18 cellular contexts compared by ENCODE assay signal in genomic region chr4:147328756-147329446, GRCh38.
DNase-seq lines count a peak whose midpoint lies in the region; ATAC-seq, FAIRE-seq and TF ChIP-seq lines count a peak whose summit lies in the region.
"Had no signal": no experiment of that assay in that cellular context is flagged by ENCODE, and none has a peak within 500 bp of the region (broad histone marks: within the 10 kb centered on the region; RNA-seq: fewer than 3 reads in every experiment).

No MANE protein-coding gene starts in this region.

- peaks cover 0 to 40% (median 11%) of the 10 kb centered on the region in 12 donors for H3K4me1 ChIP-seq in heart left ventricle
- peaks cover 0 to 24% of the 10 kb centered on the region in 2 donors for H3K4me1 ChIP-seq in right atrium auricular region
- H3K4me1 ChIP-seq: BLaER1, Caco-2 had no signal

- peak; percentile 63 for FAIRE-seq in urothelium cell line (lab: Jason Lieb, UNC)
- FAIRE-seq: GM18507 had no signal

- ATAC-seq in heart left ventricle, result peak; percentile 47 to 75 (median 63)
- ATAC-seq in left ventricle myocardium superior, result peak; percentile 77

- no peaks in the 10 kb centered on the region for H3K27me3 Mint-ChIP-seq in activated T-helper 2 cell treated with anti-CD3 and anti-CD28 coated beads, Interferon-gamma antibody, Interleukin-2, Interleukin-4, amounts not matched to agents 10 μg/mL and 5 μg/mL and 100 μg/mL, durations not matched to agents 14 hours and 24 hours and 36 hours (ENCODE audit: low read depth)
- H3K27me3 Mint-ChIP-seq: CD8-positive, alpha-beta memory T cell had no signal

- 61 to 75% (median 68%) methylated on average over 8 of the region's 8 CpGs for WGBS in heart left ventricle, 4 donors

- DNase-seq in heart left ventricle (no peak), right atrium auricular region (ENCODE audit: low spot score) (no peak), left ventricle myocardium superior (no peak), left kidney (ENCODE audit: low read depth, low spot score) (peak; percentile 18), urothelium cell line (ENCODE audit: low spot score) (no peak)
- DNase-seq in activated effector memory CD4-positive, alpha-beta T cell treated with anti-CD3 and anti-CD28 coated beads, Interleukin-2, amount 50 U/mL, for 16 hours, result no peak
- DNase-seq in activated T-helper 2 cell treated with anti-CD3 and anti-CD28 coated beads, Interferon-gamma antibody, Interleukin-2, Interleukin-4, amounts not matched to agents 10 μg/mL and 5 μg/mL and 100 μg/mL, durations not matched to agents 14 hours and 24 hours and 36 hours (ENCODE audit: low spot score), result no peak
- no peak for DNase-seq in effector CD8-positive, alpha-beta T cell (lab: John Stamatoyannopoulos, UW)
- DNase-seq: 8988T; AML-193; Caco-2; CD8-positive, alpha-beta memory T cell; DND-41; GF-D8; HCEC 1CT; HFFc6 had no signal

- TF ChIP-seq CTCF in heart left ventricle (IDR thresholded peaks at IDR 0.05) (no peak), right atrium auricular region (IDR thresholded peaks at IDR 0.05) (no peak)

- H3K4me1 Mint-ChIP-seq in activated T-helper 2 cell treated with anti-CD3 and anti-CD28 coated beads, Interferon-gamma antibody, Interleukin-2, Interleukin-4, amounts not matched to agents 10 μg/mL and 5 μg/mL and 100 μg/mL, durations not matched to agents 14 hours and 24 hours and 36 hours (ENCODE audit: low read depth), result no peaks in the 10 kb centered on the region
- H3K4me1 Mint-ChIP-seq: CD8-positive, alpha-beta memory T cell had no signal

- H3K36me3 ChIP-seq in heart left ventricle, result no peaks in the 10 kb centered on the region
- H3K36me3 ChIP-seq in right atrium auricular region, result no peaks in the 10 kb centered on the region
- H3K36me3 ChIP-seq: BLaER1 had no signal

- H3K27ac ChIP-seq in heart left ventricle (peak overlapping the region in 6 of 12 donors; percentile 17 to 77 (median 55)), right atrium auricular region (peak overlapping the region in 1 of 2 donors; percentile 70)
- H3K27ac ChIP-seq: BLaER1 had no signal

- no peaks in the 10 kb centered on the region for H3K27me3 ChIP-seq in heart left ventricle
- H3K27me3 ChIP-seq in right atrium auricular region, result no peaks in the 10 kb centered on the region
- H3K27me3 ChIP-seq: BLaER1 had no signal

- H3K4me3 Mint-ChIP-seq in activated T-helper 2 cell treated with anti-CD3 and anti-CD28 coated beads, Interferon-gamma antibody, Interleukin-2, Interleukin-4, amounts not matched to agents 10 μg/mL and 5 μg/mL and 100 μg/mL, durations not matched to agents 14 hours and 24 hours and 36 hours (ENCODE audit: low read depth), result no peak overlapping the region
- H3K4me3 Mint-ChIP-seq: CD8-positive, alpha-beta memory T cell; HFFc6 had no signal

- intact Hi-C loops in heart left ventricle (cut with DNase I), result loop anchor here in 2 of 10 donors (5.0 kb wide), 2 partner anchors 153 to 157 kb away; partner anchors contain the start of gene EDNRA (in 1 of the 2)
- intact Hi-C loops in left ventricle myocardium superior (cut with micrococcal nuclease), result no loop called here
- intact Hi-C loops in activated T-helper 2 cell treated with anti-CD3 and anti-CD28 coated beads, Interferon-gamma antibody, Interleukin-2, Interleukin-4, amounts not matched to agents 10 μg/mL and 5 μg/mL and 100 μg/mL, durations not matched to agents 14 hours and 24 hours and 36 hours (cut with micrococcal nuclease), result no loop called here

- H3K4me3 ChIP-seq in heart left ventricle (no peak overlapping the region), right atrium auricular region (no peak overlapping the region)
- H3K4me3 ChIP-seq: BLaER1 had no signal

- H3K36me3 Mint-ChIP-seq in activated T-helper 2 cell treated with anti-CD3 and anti-CD28 coated beads, Interferon-gamma antibody, Interleukin-2, Interleukin-4, amounts not matched to agents 10 μg/mL and 5 μg/mL and 100 μg/mL, durations not matched to agents 14 hours and 24 hours and 36 hours (ENCODE audit: low read depth), result no peaks in the 10 kb centered on the region
- H3K36me3 Mint-ChIP-seq: CD8-positive, alpha-beta memory T cell had no signal

- no peak overlapping the region for H3K27ac Mint-ChIP-seq in activated T-helper 2 cell treated with anti-CD3 and anti-CD28 coated beads, Interferon-gamma antibody, Interleukin-2, Interleukin-4, amounts not matched to agents 10 μg/mL and 5 μg/mL and 100 μg/mL, durations not matched to agents 14 hours and 24 hours and 36 hours
- H3K27ac Mint-ChIP-seq: CD8-positive, alpha-beta memory T cell; HFFc6 had no signal

- no peak for TF ChIP-seq POLR2A in heart left ventricle (IDR thresholded peaks at IDR 0.05)

- H3K9me3 ChIP-seq in heart left ventricle (no peaks in the 10 kb centered on the region), right atrium auricular region (no peaks in the 10 kb centered on the region)
- H3K9me3 ChIP-seq: BLaER1, Caco-2 had no signal

- no peaks in the 10 kb centered on the region for H3K9me3 Mint-ChIP-seq in activated T-helper 2 cell treated with anti-CD3 and anti-CD28 coated beads, Interferon-gamma antibody, Interleukin-2, Interleukin-4, amounts not matched to agents 10 μg/mL and 5 μg/mL and 100 μg/mL, durations not matched to agents 14 hours and 24 hours and 36 hours
- H3K9me3 Mint-ChIP-seq: HFFc6 had no signal
